ENCODE assay signal across 1 cellular context in the genomic region with DNA sequence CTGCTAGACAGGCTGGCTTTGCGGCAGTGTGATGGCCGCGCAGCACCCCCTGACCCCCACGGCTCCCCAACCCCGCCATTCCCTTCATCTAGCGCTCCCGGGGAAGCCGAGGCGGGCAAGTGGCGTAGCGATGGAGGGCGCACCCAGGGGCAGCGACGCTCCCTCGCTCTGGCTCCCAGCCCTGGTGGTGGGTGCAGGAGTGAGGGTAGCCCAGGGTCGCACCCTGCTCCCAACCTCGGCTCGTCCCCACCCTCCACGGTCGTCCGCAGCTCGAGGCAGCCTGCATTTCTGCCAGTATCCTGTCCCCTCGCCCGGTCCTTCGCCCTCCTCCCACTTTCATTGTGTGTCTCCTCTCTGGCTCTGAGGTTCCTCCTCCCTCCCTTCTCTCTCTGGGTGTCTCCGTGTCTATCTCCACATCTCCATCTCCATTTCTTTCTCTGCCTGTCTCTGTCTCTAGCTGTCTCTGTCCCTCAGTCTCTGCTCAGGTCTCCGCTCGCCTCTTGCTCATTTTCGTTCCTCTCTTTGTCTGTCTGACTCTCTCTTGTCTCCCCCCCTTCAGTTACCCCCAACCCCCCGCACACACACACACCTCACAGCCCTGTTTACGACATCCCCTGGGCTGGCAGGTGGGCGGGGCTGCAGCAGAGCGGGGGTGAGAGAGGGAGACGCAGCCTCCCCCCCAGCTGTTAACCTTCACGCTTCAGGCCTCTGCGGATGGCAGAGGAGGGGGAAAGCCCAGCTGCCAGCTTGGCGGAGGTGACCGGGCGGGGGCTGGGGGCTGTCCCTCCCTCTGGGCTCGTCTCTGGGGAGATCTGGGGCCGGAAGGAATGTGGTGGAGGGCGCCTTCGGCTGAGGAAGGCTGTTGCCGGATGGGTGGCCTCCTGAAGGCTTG.
TF ChIP-seq lines count a peak whose summit lies in the region.

No MANE protein-coding gene starts in this region.

TF ChIP-seq in K562, 482 proteins besides CTCF, POLR2A, EP300 and RAD21 (continued from another document):
- TF ChIP-seq, protein P1, sequence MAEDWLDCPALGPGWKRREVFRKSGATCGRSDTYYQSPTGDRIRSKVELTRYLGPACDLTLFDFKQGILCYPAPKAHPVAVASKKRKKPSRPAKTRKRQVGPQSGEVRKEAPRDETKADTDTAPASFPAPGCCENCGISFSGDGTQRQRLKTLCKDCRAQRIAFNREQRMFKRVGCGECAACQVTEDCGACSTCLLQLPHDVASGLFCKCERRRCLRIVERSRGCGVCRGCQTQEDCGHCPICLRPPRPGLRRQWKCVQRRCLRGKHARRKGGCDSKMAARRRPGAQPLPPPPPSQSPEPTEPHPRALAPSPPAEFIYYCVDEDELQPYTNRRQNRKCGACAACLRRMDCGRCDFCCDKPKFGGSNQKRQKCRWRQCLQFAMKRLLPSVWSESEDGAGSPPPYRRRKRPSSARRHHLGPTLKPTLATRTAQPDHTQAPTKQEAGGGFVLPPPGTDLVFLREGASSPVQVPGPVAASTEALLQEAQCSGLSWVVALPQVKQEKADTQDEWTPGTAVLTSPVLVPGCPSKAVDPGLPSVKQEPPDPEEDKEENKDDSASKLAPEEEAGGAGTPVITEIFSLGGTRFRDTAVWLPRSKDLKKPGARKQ (CRISPR knock-in tag; IDR thresholded peaks at IDR 0.05) = no peak
- TF ChIP-seq SETDB1 (IDR thresholded peaks at IDR 0.05; ENCODE audit: low read length) (no peak), WHSC1 (IDR thresholded peaks at IDR 0.05; ENCODE audit: low read length) (no peak), HDAC2 (IDR thresholded peaks at IDR 0.05) (peak; percentile 57; the same call in 1 of the 2 replicates), ZNF584 (CRISPR knock-in tag; IDR thresholded peaks at IDR 0.05; ENCODE audit: low read depth) (no peak), TAF1 (IDR thresholded peaks at IDR 0.05; ENCODE audit: control insufficient read depth, extremely low read depth, insufficient read depth, low read length, severe bottlenecking) (no peak), OTX1 (CRISPR knock-in tag; IDR thresholded peaks at IDR 0.05) (0 out of 2 replicates have a peak, but pooled peaks have one; percentile 4), TCF7L2 (IDR thresholded peaks at IDR 0.05; ENCODE audit: low read depth, low read length) (no peak), MBD2 (IDR thresholded peaks at IDR 0.05; ENCODE audit: borderline replicate concordance, low read depth) (no peak), NBN (IDR thresholded peaks at IDR 0.05; ENCODE audit: low read depth) (0 out of 2 replicates have a peak, but pooled peaks have one; percentile 43), NR2C1 (IDR thresholded peaks at IDR 0.05) (no peak), NR2C1 (tag; IDR thresholded peaks at IDR 0.05) (no peak), GATA2 (CRISPR knock-in tag; IDR thresholded peaks at IDR 0.05) (peak; percentile 82), EGR1 (conservative IDR thresholded peaks at IDR 0.05) (peak; percentile 66), MIER1 (IDR thresholded peaks at IDR 0.05; ENCODE audit: low read depth) (0 out of 2 replicates have a peak, but pooled peaks have one; percentile 20), NR1H2 (CRISPR knock-in tag; IDR thresholded peaks at IDR 0.05) (no peak), RBM17 (IDR thresholded peaks at IDR 0.05; ENCODE audit: borderline replicate concordance, low read depth, low read length) (no peak), ZNF12 (CRISPR knock-in tag; IDR thresholded peaks at IDR 0.05) (no peak), SMARCC2 (IDR thresholded peaks at IDR 0.05; ENCODE audit: low read depth) (no peak), FOXK2 (conservative IDR thresholded peaks at IDR 0.05 in 1 of 2, IDR thresholded peaks at IDR 0.05 in 1 of 2; ENCODE audit: low read depth in 2 of 2) (0 out of 4 replicates have a peak, but pooled peaks of 1 of the 2 experiments have one; percentile 28), CC2D1A (IDR thresholded peaks at IDR 0.05) (no peak), CEBPG (CRISPR knock-in tag; IDR thresholded peaks at IDR 0.05) (no peak), CEBPG (tag; conservative IDR thresholded peaks at IDR 0.05 in 1 of 2, IDR thresholded peaks at IDR 0.05 in 1 of 2) (no peak), ZSCAN29 (IDR thresholded peaks at IDR 0.05) (no peak), KLF1 (tag; IDR thresholded peaks at IDR 0.05) (no peak), ARID1B (IDR thresholded peaks at IDR 0.05) (peak; percentile 21; the same call in 1 of the 2 replicates), PHB2 (IDR thresholded peaks at IDR 0.05; ENCODE audit: low read depth) (0 out of 2 replicates have a peak, but pooled peaks have one; percentile 13), ZNF143 (CRISPR knock-in tag; IDR thresholded peaks at IDR 0.05) (no peak)
- TF ChIP-seq, protein P2, sequence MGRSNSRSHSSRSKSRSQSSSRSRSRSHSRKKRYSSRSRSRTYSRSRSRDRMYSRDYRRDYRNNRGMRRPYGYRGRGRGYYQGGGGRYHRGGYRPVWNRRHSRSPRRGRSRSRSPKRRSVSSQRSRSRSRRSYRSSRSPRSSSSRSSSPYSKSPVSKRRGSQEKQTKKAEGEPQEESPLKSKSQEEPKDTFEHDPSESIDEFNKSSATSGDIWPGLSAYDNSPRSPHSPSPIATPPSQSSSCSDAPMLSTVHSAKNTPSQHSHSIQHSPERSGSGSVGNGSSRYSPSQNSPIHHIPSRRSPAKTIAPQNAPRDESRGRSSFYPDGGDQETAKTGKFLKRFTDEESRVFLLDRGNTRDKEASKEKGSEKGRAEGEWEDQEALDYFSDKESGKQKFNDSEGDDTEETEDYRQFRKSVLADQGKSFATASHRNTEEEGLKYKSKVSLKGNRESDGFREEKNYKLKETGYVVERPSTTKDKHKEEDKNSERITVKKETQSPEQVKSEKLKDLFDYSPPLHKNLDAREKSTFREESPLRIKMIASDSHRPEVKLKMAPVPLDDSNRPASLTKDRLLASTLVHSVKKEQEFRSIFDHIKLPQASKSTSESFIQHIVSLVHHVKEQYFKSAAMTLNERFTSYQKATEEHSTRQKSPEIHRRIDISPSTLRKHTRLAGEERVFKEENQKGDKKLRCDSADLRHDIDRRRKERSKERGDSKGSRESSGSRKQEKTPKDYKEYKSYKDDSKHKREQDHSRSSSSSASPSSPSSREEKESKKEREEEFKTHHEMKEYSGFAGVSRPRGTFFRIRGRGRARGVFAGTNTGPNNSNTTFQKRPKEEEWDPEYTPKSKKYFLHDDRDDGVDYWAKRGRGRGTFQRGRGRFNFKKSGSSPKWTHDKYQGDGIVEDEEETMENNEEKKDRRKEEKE (IDR thresholded peaks at IDR 0.05; ENCODE audit: borderline replicate concordance in 1 of 2, control insufficient read depth in 1 of 2, low read depth in 2 of 2, low read length in 1 of 2) = peak in 1 of 2 experiments; percentile 70; a peak in 1 of 4 replicates
- TF ChIP-seq, protein P3, sequence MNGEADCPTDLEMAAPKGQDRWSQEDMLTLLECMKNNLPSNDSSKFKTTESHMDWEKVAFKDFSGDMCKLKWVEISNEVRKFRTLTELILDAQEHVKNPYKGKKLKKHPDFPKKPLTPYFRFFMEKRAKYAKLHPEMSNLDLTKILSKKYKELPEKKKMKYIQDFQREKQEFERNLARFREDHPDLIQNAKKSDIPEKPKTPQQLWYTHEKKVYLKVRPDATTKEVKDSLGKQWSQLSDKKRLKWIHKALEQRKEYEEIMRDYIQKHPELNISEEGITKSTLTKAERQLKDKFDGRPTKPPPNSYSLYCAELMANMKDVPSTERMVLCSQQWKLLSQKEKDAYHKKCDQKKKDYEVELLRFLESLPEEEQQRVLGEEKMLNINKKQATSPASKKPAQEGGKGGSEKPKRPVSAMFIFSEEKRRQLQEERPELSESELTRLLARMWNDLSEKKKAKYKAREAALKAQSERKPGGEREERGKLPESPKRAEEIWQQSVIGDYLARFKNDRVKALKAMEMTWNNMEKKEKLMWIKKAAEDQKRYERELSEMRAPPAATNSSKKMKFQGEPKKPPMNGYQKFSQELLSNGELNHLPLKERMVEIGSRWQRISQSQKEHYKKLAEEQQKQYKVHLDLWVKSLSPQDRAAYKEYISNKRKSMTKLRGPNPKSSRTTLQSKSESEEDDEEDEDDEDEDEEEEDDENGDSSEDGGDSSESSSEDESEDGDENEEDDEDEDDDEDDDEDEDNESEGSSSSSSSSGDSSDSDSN (IDR thresholded peaks at IDR 0.05; ENCODE audit: borderline replicate concordance in 1 of 2, low read depth in 2 of 2, low read length in 2 of 2) = no peak
- TF ChIP-seq, protein P4, sequence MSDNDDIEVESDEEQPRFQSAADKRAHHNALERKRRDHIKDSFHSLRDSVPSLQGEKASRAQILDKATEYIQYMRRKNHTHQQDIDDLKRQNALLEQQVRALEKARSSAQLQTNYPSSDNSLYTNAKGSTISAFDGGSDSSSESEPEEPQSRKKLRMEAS (CRISPR knock-in tag; IDR thresholded peaks at IDR 0.05) = no peak
- TF ChIP-seq, protein P5, sequence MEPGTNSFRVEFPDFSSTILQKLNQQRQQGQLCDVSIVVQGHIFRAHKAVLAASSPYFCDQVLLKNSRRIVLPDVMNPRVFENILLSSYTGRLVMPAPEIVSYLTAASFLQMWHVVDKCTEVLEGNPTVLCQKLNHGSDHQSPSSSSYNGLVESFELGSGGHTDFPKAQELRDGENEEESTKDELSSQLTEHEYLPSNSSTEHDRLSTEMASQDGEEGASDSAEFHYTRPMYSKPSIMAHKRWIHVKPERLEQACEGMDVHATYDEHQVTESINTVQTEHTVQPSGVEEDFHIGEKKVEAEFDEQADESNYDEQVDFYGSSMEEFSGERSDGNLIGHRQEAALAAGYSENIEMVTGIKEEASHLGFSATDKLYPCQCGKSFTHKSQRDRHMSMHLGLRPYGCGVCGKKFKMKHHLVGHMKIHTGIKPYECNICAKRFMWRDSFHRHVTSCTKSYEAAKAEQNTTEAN (CRISPR knock-in tag; IDR thresholded peaks at IDR 0.05) = no peak
- TF ChIP-seq, protein P6, sequence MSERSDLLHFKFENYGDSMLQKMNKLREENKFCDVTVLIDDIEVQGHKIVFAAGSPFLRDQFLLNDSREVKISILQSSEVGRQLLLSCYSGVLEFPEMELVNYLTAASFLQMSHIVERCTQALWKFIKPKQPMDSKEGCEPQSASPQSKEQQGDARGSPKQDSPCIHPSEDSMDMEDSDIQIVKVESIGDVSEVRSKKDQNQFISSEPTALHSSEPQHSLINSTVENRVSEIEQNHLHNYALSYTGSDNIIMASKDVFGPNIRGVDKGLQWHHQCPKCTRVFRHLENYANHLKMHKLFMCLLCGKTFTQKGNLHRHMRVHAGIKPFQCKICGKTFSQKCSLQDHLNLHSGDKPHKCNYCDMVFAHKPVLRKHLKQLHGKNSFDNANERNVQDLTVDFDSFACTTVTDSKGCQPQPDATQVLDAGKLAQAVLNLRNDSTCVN (CRISPR knock-in tag; IDR thresholded peaks at IDR 0.05) = 0 out of 2 replicates have a peak, but pooled peaks have one; percentile 46
- TF ChIP-seq, protein P7, sequence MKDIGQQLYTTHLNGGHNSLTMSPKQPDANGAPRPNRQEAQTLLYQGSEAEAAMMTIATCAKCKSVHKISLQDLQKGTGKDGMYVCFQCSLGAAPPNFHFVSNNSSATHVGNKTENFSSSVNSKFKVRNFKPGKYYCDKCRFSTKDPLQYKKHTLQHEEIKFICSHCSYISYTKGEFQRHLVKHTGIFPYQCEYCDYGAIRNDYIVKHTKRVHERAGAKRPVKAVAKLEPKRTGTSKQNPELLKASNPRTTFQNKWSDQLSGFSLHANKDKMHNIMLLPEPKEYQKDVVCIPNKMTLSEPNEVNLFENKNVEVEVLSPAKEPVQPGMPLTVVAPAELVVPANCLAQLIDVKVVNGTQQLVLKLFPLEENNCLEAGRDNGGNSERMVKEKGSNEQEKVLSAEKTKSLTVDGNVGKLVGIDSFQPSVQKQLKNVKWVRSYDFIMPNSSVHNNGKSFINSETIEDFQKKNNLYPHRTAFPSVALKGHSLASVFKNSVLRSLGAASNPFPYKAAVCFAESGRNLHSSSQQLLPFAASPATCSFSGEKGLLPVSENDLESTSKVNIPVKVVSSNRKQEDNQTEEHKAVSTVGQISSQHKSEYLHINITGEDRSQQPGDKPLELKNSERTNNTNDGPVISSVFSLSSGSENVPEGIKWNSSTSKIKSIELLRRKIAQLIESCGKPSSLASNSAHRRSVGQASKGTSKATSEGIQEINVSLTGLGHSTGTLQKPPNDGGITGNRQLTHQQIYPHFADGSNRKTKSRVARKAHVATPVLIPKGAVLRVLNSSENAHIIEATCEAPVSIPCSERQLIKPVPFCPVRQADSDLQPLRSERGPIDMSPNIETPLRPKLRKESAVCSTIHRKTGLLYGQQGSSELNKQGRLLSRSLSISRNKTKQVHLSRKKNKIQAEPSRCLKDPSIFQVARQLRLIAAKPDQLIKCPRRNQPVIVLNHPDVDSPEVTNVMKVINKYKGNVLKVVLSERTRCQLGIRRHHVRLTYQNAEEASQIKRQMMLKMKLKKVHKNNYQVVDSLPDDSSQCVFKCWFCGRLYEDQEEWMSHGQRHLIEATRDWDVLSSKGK (CRISPR knock-in tag; IDR thresholded peaks at IDR 0.05) = no peak
- TF ChIP-seq, protein P8, sequence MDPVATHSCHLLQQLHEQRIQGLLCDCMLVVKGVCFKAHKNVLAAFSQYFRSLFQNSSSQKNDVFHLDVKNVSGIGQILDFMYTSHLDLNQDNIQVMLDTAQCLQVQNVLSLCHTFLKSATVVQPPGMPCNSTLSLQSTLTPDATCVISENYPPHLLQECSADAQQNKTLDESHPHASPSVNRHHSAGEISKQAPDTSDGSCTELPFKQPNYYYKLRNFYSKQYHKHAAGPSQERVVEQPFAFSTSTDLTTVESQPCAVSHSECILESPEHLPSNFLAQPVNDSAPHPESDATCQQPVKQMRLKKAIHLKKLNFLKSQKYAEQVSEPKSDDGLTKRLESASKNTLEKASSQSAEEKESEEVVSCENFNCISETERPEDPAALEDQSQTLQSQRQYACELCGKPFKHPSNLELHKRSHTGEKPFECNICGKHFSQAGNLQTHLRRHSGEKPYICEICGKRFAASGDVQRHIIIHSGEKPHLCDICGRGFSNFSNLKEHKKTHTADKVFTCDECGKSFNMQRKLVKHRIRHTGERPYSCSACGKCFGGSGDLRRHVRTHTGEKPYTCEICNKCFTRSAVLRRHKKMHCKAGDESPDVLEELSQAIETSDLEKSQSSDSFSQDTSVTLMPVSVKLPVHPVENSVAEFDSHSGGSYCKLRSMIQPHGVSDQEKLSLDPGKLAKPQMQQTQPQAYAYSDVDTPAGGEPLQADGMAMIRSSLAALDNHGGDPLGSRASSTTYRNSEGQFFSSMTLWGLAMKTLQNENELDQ (CRISPR knock-in tag; IDR thresholded peaks at IDR 0.05; ENCODE audit: borderline replicate concordance) = no peak
